9 cellular contexts compared by ENCODE assay signal in genomic region chr20:51446656-51447055, GRCh38.
DNase-seq lines count a peak whose midpoint lies in the region; ATAC-seq and TF ChIP-seq lines count a peak whose summit lies in the region.
"Had no signal": no experiment of that assay in that cellular context is flagged by ENCODE, and none has a peak within 500 bp of the region (broad histone marks: within the 10 kb centered on the region; RNA-seq: fewer than 3 reads in every experiment).

No MANE protein-coding gene starts in this region.

- TF ChIP-seq CTCF in HFF-Myc (IDR thresholded peaks at IDR 0.05; ENCODE audit: low read depth, low read length, missing control alignments): no peak
- no peak for TF ChIP-seq CTCF in activated CD8-positive, alpha-beta T cell treated with anti-CD3 and anti-CD28 coated beads for 36 hours (IDR thresholded peaks at IDR 0.05)
- TF ChIP-seq CTCF in smooth muscle cell (IDR thresholded peaks at IDR 0.05; ENCODE audit: borderline replicate concordance, insufficient read depth, poor library complexity, severe bottlenecking): no peak

- CTCF ChIA-PET in activated CD8-positive, alpha-beta T cell treated with anti-CD3 and anti-CD28 coated beads for 36 hours (lab: Charles Lee): interaction anchor here (0.9 kb wide), 1 partner anchor 17 kb away, joined by 3 read pairs; no protein-coding TSS in a partner anchor

- no peaks in the 10 kb centered on the region for H3K79me2 ChIP-seq in smooth muscle cell (ENCODE audit: low read depth)

- intact Hi-C loops in activated CD8-positive, alpha-beta T cell treated with anti-CD3 and anti-CD28 coated beads for 36 hours (cut with micrococcal nuclease): no loop called here

- ATAC-seq in activated CD8-positive, alpha-beta T cell treated with anti-CD3 and anti-CD28 coated beads for 36 hours: no peak
- ATAC-seq in GM19467 (IDR thresholded peaks at IDR 0.05; ENCODE audit: unreplicated experiment) (no peak), GM21423 (IDR thresholded peaks at IDR 0.05; ENCODE audit: unreplicated experiment) (no peak)

- POLR2A ChIA-PET in activated CD8-positive, alpha-beta T cell treated with anti-CD3 and anti-CD28 coated beads for 36 hours (lab: Charles Lee): interaction anchor here (1.5 kb wide), 1 partner anchor 10 kb away, joined by 4 read pairs; no protein-coding TSS in a partner anchor

- WGBS in smooth muscle cell (ENCODE audit: low lambda C conversion rate): 8% methylated on average over 10 of the region's 10 CpGs

- peaks cover 57% of the 10 kb centered on the region for H3K36me3 Mint-ChIP-seq in activated CD8-positive, alpha-beta T cell treated with anti-CD3 and anti-CD28 coated beads for 36 hours (ENCODE audit: low read depth)

- H3K27me3 Mint-ChIP-seq in activated CD8-positive, alpha-beta T cell treated with anti-CD3 and anti-CD28 coated beads for 36 hours: no peaks in the 10 kb centered on the region

- H3K4me3 Mint-ChIP-seq in activated CD8-positive, alpha-beta T cell treated with anti-CD3 and anti-CD28 coated beads for 36 hours: no peak overlapping the region

- DNase-seq in HFF-Myc (ENCODE audit: extremely low read depth, low read depth) (peak; percentile 61), glomerular visceral epithelial cell (ENCODE audit: extremely low spot score) (peak; percentile 93), smooth muscle cell (lab: John Stamatoyannopoulos, UW; ENCODE audit: unreplicated experiment) (peak; percentile 26)
- DNase-seq in activated CD8-positive, alpha-beta T cell treated with anti-CD3 and anti-CD28 coated beads for 36 hours: no peak
- no peak for DNase-seq in stimulated activated naive CD4-positive, alpha-beta T cell (lab: John Stamatoyannopoulos, UW)
- DNase-seq in activated T-cell treated with anti-CD3 and anti-CD28 coated beads, Interleukin-2, amount 50 U/mL, for 48 hours: no peak
- DNase-seq: activated CD8-positive, alpha-beta memory T cell treated with anti-CD3 and anti-CD28 coated beads, Interleukin-2, amount 50 U/mL, for 48 hours had no signal

- peak overlapping the region; percentile 84 for H3K9ac ChIP-seq in smooth muscle cell (ENCODE audit: low read depth)

- no peaks in the 10 kb centered on the region for H4K20me1 ChIP-seq in smooth muscle cell (ENCODE audit: low read depth)

- no peaks in the 10 kb centered on the region for H3K9me3 Mint-ChIP-seq in activated CD8-positive, alpha-beta T cell treated with anti-CD3 and anti-CD28 coated beads for 36 hours

- H3F3A ChIP-seq in smooth muscle cell (ENCODE audit: low read depth): peaks cover 40% of the 10 kb centered on the region

- H3K27ac Mint-ChIP-seq in activated CD8-positive, alpha-beta T cell treated with anti-CD3 and anti-CD28 coated beads for 36 hours: peak overlapping the region; percentile 16

- no peaks in the 10 kb centered on the region for H3K36me3 ChIP-seq in smooth muscle cell (ENCODE audit: low read depth)

- H3K4me1 Mint-ChIP-seq in activated CD8-positive, alpha-beta T cell treated with anti-CD3 and anti-CD28 coated beads for 36 hours (ENCODE audit: low read depth): peaks cover 34% of the 10 kb centered on the region

- peak overlapping the region; percentile 97 for H3K27ac ChIP-seq in smooth muscle cell (ENCODE audit: low read depth)

- H3K4me3 ChIP-seq in HFF-Myc (replicated peaks; ENCODE audit: low read depth, low read length) (peak overlapping the region; percentile 22), smooth muscle cell (peak overlapping the region; percentile 2)

- H2AFZ ChIP-seq in smooth muscle cell (ENCODE audit: low read depth): no peak overlapping the region

- H3K9me3 ChIP-seq in smooth muscle cell (replicated peaks; ENCODE audit: low read depth): no peaks in the 10 kb centered on the region

- peaks cover 18% of the 10 kb centered on the region for H3K4me1 ChIP-seq in smooth muscle cell (ENCODE audit: low read depth)

- H3K27me3 ChIP-seq in smooth muscle cell (ENCODE audit: low read depth): no peaks in the 10 kb centered on the region

- peak overlapping the region; percentile 76 for H3K4me2 ChIP-seq in smooth muscle cell

Comparison
In these comparisons a context has a peak if more than half of its experiments do, and no peak if none do; other contexts are left out.
1. DNase-seq: peak in HFF-Myc (single experiment), glomerular visceral epithelial cell (single experiment) and smooth muscle cell (single experiment); none in activated CD8-positive, alpha-beta T cell treated with anti-CD3 and anti-CD28 coated beads for 36 hours (single experiment), stimulated activated naive CD4-positive, alpha-beta T cell (0 of 6) and activated T-cell treated with anti-CD3 and anti-CD28 coated beads, Interleukin-2, amount 50 U/mL, for 48 hours (0 of 2).